Comparison of ENCODE assay signal across 1 cellular context in the genomic region with DNA sequence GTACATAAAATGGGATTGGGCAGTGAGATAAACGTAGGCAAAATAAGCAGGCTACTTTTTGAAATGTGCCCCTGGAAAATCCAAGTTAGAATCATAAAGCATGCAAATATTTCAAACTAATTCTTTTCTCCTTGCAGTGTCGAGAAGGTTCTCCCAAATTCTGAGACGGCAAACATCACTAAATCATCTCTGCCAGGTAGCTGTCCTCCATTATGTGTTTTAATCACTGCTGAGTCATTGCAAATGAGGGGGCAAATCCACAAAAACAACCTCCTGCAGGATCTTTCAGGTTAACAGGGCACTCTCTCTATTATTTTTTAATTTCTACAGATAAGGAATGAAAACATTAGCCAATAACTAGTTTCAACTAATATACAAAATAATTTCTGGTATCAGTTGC.
TF ChIP-seq lines count a peak whose summit lies in the region.

No MANE protein-coding gene starts in this region.

TF ChIP-seq in H1, 55 proteins besides CTCF, POLR2A, EP300 and RAD21:
- no peak for TF ChIP-seq CHD7 (IDR thresholded peaks at IDR 0.05; ENCODE audit: insufficient replicate concordance, low read length)
- peak; percentile 65; the same call in 1 of the 2 replicates for TF ChIP-seq MAFK (IDR thresholded peaks at IDR 0.05; ENCODE audit: low read depth, low read length)
- no peak for TF ChIP-seq POU5F1 (IDR thresholded peaks at IDR 0.05; ENCODE audit: low read depth, low read length)
- peak; percentile 67; the same call in 1 of the 2 replicates for TF ChIP-seq BACH1 (IDR thresholded peaks at IDR 0.05; ENCODE audit: low read length)
- TF ChIP-seq RXRA (IDR thresholded peaks at IDR 0.05; ENCODE audit: insufficient read depth, low read depth, low read length): no peak
- no peak for TF ChIP-seq TCF12 (IDR thresholded peaks at IDR 0.05; ENCODE audit: low read depth, low read length)
- TF ChIP-seq BRCA1 (IDR thresholded peaks at IDR 0.05; ENCODE audit: low read depth, low read length): no peak
- no peak for TF ChIP-seq RNF2 (IDR thresholded peaks at IDR 0.05; ENCODE audit: borderline replicate concordance, low read depth, low read length, missing control alignments, poor library complexity, severe bottlenecking)
- TF ChIP-seq TEAD4 (IDR thresholded peaks at IDR 0.05; ENCODE audit: low read depth, low read length): no peak
TF ChIP-seq in H1: peak in this region for 2.
